ENCODE assay signal across 18 cellular contexts in the genomic region with DNA sequence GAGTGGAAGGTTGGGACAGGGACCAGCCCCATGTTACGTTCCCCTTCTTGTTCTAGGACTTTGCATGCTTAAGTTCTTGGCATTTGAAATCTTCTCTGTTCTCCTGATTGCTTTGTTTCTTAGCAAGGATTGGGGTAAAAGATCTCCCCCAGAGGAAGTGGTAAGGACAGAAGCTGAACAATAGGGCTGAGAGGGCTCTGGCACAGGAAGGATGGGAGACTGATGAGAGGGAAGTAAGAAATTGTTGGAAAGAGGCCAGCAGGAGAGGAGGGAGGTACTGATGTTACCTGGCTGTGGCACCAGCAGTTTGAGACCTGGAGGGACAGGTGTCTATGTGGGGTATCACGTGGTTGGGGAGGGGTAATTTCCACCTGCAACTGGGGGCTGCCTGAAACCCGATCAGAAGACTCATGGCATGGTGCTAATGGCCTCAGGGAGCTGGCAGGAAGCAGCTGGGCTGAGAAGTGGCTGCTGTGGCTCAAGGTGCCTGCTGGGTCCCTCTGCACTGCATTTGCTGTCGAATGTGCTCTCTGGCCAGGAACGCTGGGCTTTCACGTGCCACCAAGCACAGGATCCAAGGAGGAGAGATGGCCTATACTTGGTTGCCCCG.
DNase-seq lines count a peak whose midpoint lies in the region; ATAC-seq, FAIRE-seq and TF ChIP-seq lines count a peak whose summit lies in the region.
"Had no signal": no experiment of that assay in that cellular context is flagged by ENCODE, and none has a peak within 500 bp of the region (broad histone marks: within the 10 kb centered on the region; RNA-seq: fewer than 3 reads in every experiment).

No MANE protein-coding gene starts in this region.

- no peaks in the 10 kb centered on the region for H3K9me1 ChIP-seq in K562 (ENCODE audit: control insufficient read depth, insufficient read depth, low read length)

- H3K36me3 ChIP-seq in K562 (ENCODE audit: control insufficient read depth, insufficient read depth, low read length), result no peaks in the 10 kb centered on the region
- no peaks in the 10 kb centered on the region for H3K36me3 ChIP-seq in neural progenitor cell
- H3K36me3 ChIP-seq in BE2C, result no peaks in the 10 kb centered on the region
- H3K36me3 ChIP-seq: brain microvascular endothelial cell, SJSA1, thyroid gland had no signal

- H3K4me3 Mint-ChIP-seq in neural progenitor cell, result no peak overlapping the region
- H3K4me3 Mint-ChIP-seq: activated CD4-positive, alpha-beta T cell treated with anti-CD3 and anti-CD28 coated beads, Interleukin-2, amount 10 ng/mL, durations not matched to agents 24 days and 14 days; activated naive CD4-positive, alpha-beta T cell treated with anti-CD3 and anti-CD28 coated beads, Interleukin-2, amount 50 U/mL, for 24 hours had no signal

- FAIRE-seq in K562 (lab: Jason Lieb, UNC), result no peak
- FAIRE-seq: GM18507 had no signal

- H3K4me1 ChIP-seq in K562 (replicated peaks in 1 of 2; ENCODE audit: control insufficient read depth in 2 of 2, insufficient read depth in 2 of 2, low read length in 2 of 2) (peaks cover 7 to 23% of the 10 kb centered on the region in 2 experiments; a peak in 3 of 5 replicates), neural progenitor cell (peaks cover 14% of the 10 kb centered on the region), BE2C (no peaks in the 10 kb centered on the region)
- H3K4me1 ChIP-seq: parathyroid adenoma had no signal

- no peaks in the 10 kb centered on the region for H3K9me3 Mint-ChIP-seq in neural progenitor cell
- H3K9me3 Mint-ChIP-seq: activated CD4-positive, alpha-beta T cell treated with anti-CD3 and anti-CD28 coated beads, Interleukin-2, amount 10 ng/mL, durations not matched to agents 24 days and 14 days; activated naive CD4-positive, alpha-beta T cell treated with anti-CD3 and anti-CD28 coated beads, Interleukin-2, amount 50 U/mL, for 24 hours had no signal

- in situ Hi-C loops in K562 (cut with MboI), result no loop called here

- no peak for TF ChIP-seq POLR2A in K562 (conservative IDR thresholded peaks at IDR 0.05)

- no peak overlapping the region for H3K27ac Mint-ChIP-seq in neural progenitor cell
- H3K27ac Mint-ChIP-seq: activated CD4-positive, alpha-beta T cell treated with anti-CD3 and anti-CD28 coated beads, Interleukin-2, amount 10 ng/mL, durations not matched to agents 24 days and 14 days; activated naive CD4-positive, alpha-beta T cell treated with anti-CD3 and anti-CD28 coated beads, Interleukin-2, amount 50 U/mL, for 24 hours had no signal

- H3K4me2 ChIP-seq in K562 (ENCODE audit: insufficient read depth, low read length) (no peak overlapping the region), neural progenitor cell (no peak overlapping the region)

- ATAC-seq in K562, result no peak
- ATAC-seq in GM21529 (IDR thresholded peaks at IDR 0.05; ENCODE audit: unreplicated experiment), result no peak
- ATAC-seq: HCT116 had no signal

- no peaks in the 10 kb centered on the region for H4K20me1 ChIP-seq in K562 (replicated peaks; ENCODE audit: control insufficient read depth, insufficient read depth, low read length)
- H4K20me1 ChIP-seq in neural progenitor cell (ENCODE audit: low read depth), result no peaks in the 10 kb centered on the region

- H2AFZ ChIP-seq in K562 (ENCODE audit: low read depth, low read length), result no peak overlapping the region
- H2AFZ ChIP-seq in neural progenitor cell (replicated peaks), result no peak overlapping the region
- H2AFZ ChIP-seq: parathyroid adenoma had no signal

- peaks cover 40% of the 10 kb centered on the region for H3K4me1 Mint-ChIP-seq in neural progenitor cell
- H3K4me1 Mint-ChIP-seq: activated CD4-positive, alpha-beta T cell treated with anti-CD3 and anti-CD28 coated beads, Interleukin-2, amount 10 ng/mL, durations not matched to agents 24 days and 14 days; activated naive CD4-positive, alpha-beta T cell treated with anti-CD3 and anti-CD28 coated beads, Interleukin-2, amount 50 U/mL, for 24 hours had no signal

- no peak for TF ChIP-seq EP300 in K562 (IDR thresholded peaks at IDR 0.05; ENCODE audit: low read length)

- H3K9ac ChIP-seq in K562 (ENCODE audit: insufficient read depth in 1 of 2, low read depth in 2 of 2, low read length in 2 of 2) (no peak overlapping the region), neural progenitor cell (no peak overlapping the region)
- H3K9ac ChIP-seq: parathyroid adenoma had no signal

- no peak for TF ChIP-seq RAD21 in K562 (CRISPR knock-in tag; conservative IDR thresholded peaks at IDR 0.05 in 1 of 2, IDR thresholded peaks at IDR 0.05 in 1 of 2)

- no TSS peak for BruUV-seq in K562 (replicated peaks; lab: Mats Ljungman, UMichigan)

- CTCF ChIA-PET in K562 (lab: Yijun Ruan, JAX; ENCODE audit: low intra/inter-chr PET ratio), result no interaction called here

- H3K27me3 Mint-ChIP-seq in neural progenitor cell (ENCODE audit: insufficient read depth, low read depth), result peaks cover 8% of the 10 kb centered on the region

- H3K9me3 ChIP-seq in K562 (replicated peaks; ENCODE audit: control insufficient read depth, insufficient read depth, low read depth, low read length) (no peaks in the 10 kb centered on the region), neural progenitor cell (ENCODE audit: low read depth) (no peaks in the 10 kb centered on the region), BE2C (no peaks in the 10 kb centered on the region)
- H3K9me3 ChIP-seq: SJSA1, thyroid gland had no signal

- no peaks in the 10 kb centered on the region for H3K36me3 Mint-ChIP-seq in neural progenitor cell
- H3K36me3 Mint-ChIP-seq: activated naive CD4-positive, alpha-beta T cell treated with anti-CD3 and anti-CD28 coated beads, Interleukin-2, amount 50 U/mL, for 24 hours had no signal

- TF ChIP-seq CTCF in K562 (IDR thresholded peaks at IDR 0.05 in 2 of 3, conservative IDR thresholded peaks at IDR 0.05 in 1 of 3; ENCODE audit: insufficient read depth in 2 of 3, low read depth in 1 of 3, low read length in 3 of 3) (no peak), neural progenitor cell (IDR thresholded peaks at IDR 0.05) (no peak), BE2C (IDR thresholded peaks at IDR 0.05; ENCODE audit: low read depth, low read length) (no peak)

- no peaks in the 10 kb centered on the region for H3K79me2 ChIP-seq in K562 (ENCODE audit: control insufficient read depth, insufficient read depth, low read length)
- no peaks in the 10 kb centered on the region for H3K79me2 ChIP-seq in neural progenitor cell (ENCODE audit: low read depth)
- H3K79me2 ChIP-seq: parathyroid adenoma had no signal

- no peaks in the 10 kb centered on the region for H3K27me3 ChIP-seq in K562 (ENCODE audit: control insufficient read depth in 2 of 2, insufficient read depth in 2 of 2, low read length in 2 of 2)
- H3K27me3 ChIP-seq in neural progenitor cell, result no peaks in the 10 kb centered on the region
- H3K27me3 ChIP-seq in BE2C, result no peaks in the 10 kb centered on the region
- H3K27me3 ChIP-seq: SJSA1, thyroid gland had no signal

- intact Hi-C loops in K562 (cut with micrococcal nuclease), result no loop called here

- 37% methylated on average over 7 of the region's 7 CpGs for WGBS in K562 (ENCODE audit: insufficient coverage, low coverage, missing lambda C conversion rate)

- DNase-seq in DMS153 (lab: John Stamatoyannopoulos, UW) (peak; percentile 79), NCI-H2171 (lab: John Stamatoyannopoulos, UW) (peak; percentile 87), K562 (ENCODE audit: extremely low read depth in 1 of 4, low spot score in 3 of 4) (no peak), neural progenitor cell (ENCODE audit: low spot score) (no peak), BE2C (no peak)
- peak; percentile 69 for DNase-seq in Jurkat, Clone E6-1 (ENCODE audit: low read depth, low spot score)
- DNase-seq in activated naive CD4-positive, alpha-beta T cell (lab: John Stamatoyannopoulos, UW), result no peak
- DNase-seq: activated CD4-positive, alpha-beta T cell treated with anti-CD3 and anti-CD28 coated beads, Interleukin-2, amount 10 ng/mL, durations not matched to agents 24 days and 14 days; brain microvascular endothelial cell; dermis blood vessel endothelial cell; thyroid gland had no signal

- no peak overlapping the region for H3K27ac ChIP-seq in K562 (ENCODE audit: extremely low read depth, low read depth, low read length)
- no peak overlapping the region for H3K27ac ChIP-seq in neural progenitor cell
- H3K27ac ChIP-seq: brain microvascular endothelial cell, parathyroid adenoma, SJSA1, skin epidermis, thyroid gland had no signal

- no peak overlapping the region for H3K4me3 ChIP-seq in Jurkat, Clone E6-1 (ENCODE audit: low read length)
- H3K4me3 ChIP-seq in K562 (no peak overlapping the region), neural progenitor cell (no peak overlapping the region), BE2C (ENCODE audit: low read depth, low read length) (no peak overlapping the region)
- H3K4me3 ChIP-seq: SJSA1, skin epidermis, thyroid gland had no signal

- POLR2A ChIA-PET in K562 (lab: Yijun Ruan, JAX), result interaction anchor here (0.6 kb wide), 1 partner anchor 50 kb away, joined by 3 read pairs; no protein-coding TSS in a partner anchor

- H3F3A ChIP-seq in neural progenitor cell (ENCODE audit: low read depth), result no peaks in the 10 kb centered on the region

TF ChIP-seq in K562, 482 proteins besides CTCF, POLR2A, EP300 and RAD21:
- peak; percentile 30 for TF ChIP-seq NFIC (IDR thresholded peaks at IDR 0.05)
- TF ChIP-seq NR2C1 (IDR thresholded peaks at IDR 0.05), result no peak
- TF ChIP-seq NR2C1 (tag; IDR thresholded peaks at IDR 0.05), result no peak
- no peak for TF ChIP-seq SMC3 (conservative IDR thresholded peaks at IDR 0.05; ENCODE audit: insufficient read depth, low read depth, low read length)

Comparison
In these comparisons a context has a peak if more than half of its experiments do, and no peak if none do; other contexts are left out.
1. DNase-seq: peak in DMS153 (single experiment), Jurkat, Clone E6-1 (single experiment) and NCI-H2171 (single experiment); none in K562 (0 of 4), activated naive CD4-positive, alpha-beta T cell (0 of 4), neural progenitor cell (single experiment) and BE2C (single experiment).